8 cellular contexts compared by ENCODE assay signal in the genomic region with DNA sequence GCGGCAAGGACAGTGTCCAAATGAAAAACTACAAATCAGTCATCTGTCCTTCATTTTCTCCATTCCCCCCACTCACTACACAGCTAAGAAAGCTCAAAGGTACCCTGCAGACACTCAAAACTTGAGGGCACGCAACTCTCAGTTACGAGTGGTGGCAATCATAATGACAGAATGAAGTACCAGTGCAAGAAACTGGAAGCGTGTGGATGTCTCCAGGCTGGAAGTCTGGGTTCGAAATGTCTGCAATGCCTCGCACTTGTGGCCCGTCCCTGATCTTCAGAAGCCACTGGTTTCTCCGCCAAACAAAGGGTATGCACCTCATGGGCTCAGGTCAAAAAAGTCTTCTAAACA. TPM values are rescaled to one million over a fixed set of nuclear protein-coding genes. Genes with fewer than 3 reads are reported as not detected.
DNase-seq lines count a peak whose midpoint lies in the region; ATAC-seq and TF ChIP-seq lines count a peak whose summit lies in the region.

No MANE protein-coding gene starts in this region.

- no peak for ATAC-seq in natural killer cell treated with Interleukin-12 subunit alpha and Interleukin-12 subunit beta and Interleukin-15 and Interleukin-18, amount 100 ng/mL, for 72 hours

- peak overlapping the region; percentile 91 for H3K4me3 Mint-ChIP-seq in natural killer cell treated with Interleukin-12 subunit alpha and Interleukin-12 subunit beta and Interleukin-15 and Interleukin-18, amount 100 ng/mL, for 72 hours

- H3K9me3 ChIP-seq in BLaER1 (no peaks in the 10 kb centered on the region), HUES64 (ENCODE audit: insufficient read depth, low read depth, low read length) (no peaks in the 10 kb centered on the region), colonic mucosa (no peaks in the 10 kb centered on the region)

- no peaks in the 10 kb centered on the region for H3K27me3 ChIP-seq in BLaER1
- no peaks in the 10 kb centered on the region for H3K27me3 ChIP-seq in HUES64 (ENCODE audit: insufficient read depth, low read length)
- H3K27me3 ChIP-seq in colonic mucosa, result no peaks in the 10 kb centered on the region

- H4K20me1 ChIP-seq in BLaER1, result no peaks in the 10 kb centered on the region

- H3K4me2 ChIP-seq in BLaER1, result peak overlapping the region; percentile 84

- no peaks in the 10 kb centered on the region for H3K9me3 Mint-ChIP-seq in natural killer cell treated with Interleukin-12 subunit alpha and Interleukin-12 subunit beta and Interleukin-15 and Interleukin-18, amount 100 ng/mL, for 72 hours

- H3K9ac ChIP-seq in BLaER1 (peak overlapping the region; percentile 85), HUES64 (ENCODE audit: low read depth, low read length) (peak overlapping the region; percentile 98), colonic mucosa (ENCODE audit: low read depth in 2 of 2, low read length in 2 of 2) (peak overlapping the region; percentile 60 to 91)

- intact Hi-C loops in colonic mucosa (cut with DNase I), result no loop called here

- peaks cover 9 to 12% of the 10 kb centered on the region in 2 donors for H3K4me1 Mint-ChIP-seq in natural killer cell treated with Interleukin-12 subunit alpha and Interleukin-12 subunit beta and Interleukin-15 and Interleukin-18, amount 100 ng/mL, for 72 hours (ENCODE audit: low read depth in 2 of 2)

- H3K27ac ChIP-seq in BLaER1 (peak overlapping the region; percentile 87; the same call in 1 of the 2 replicates), HUES64 (ENCODE audit: low read depth, low read length) (peak overlapping the region; percentile 99), colonic mucosa (peak overlapping the region; percentile 54)

- H3K27ac Mint-ChIP-seq in natural killer cell treated with Interleukin-12 subunit alpha and Interleukin-12 subunit beta and Interleukin-15 and Interleukin-18, amount 100 ng/mL, for 72 hours, result peak overlapping the region; percentile 91 to 92

- H3K36me3 ChIP-seq in BLaER1 (peaks cover 20% of the 10 kb centered on the region), HUES64 (ENCODE audit: insufficient read depth, low read length) (peaks cover 24% of the 10 kb centered on the region), colonic mucosa (no peaks in the 10 kb centered on the region)

- 27% methylated on average over 8 of the region's 8 CpGs for WGBS in HUES64

- no peaks in the 10 kb centered on the region for H3K36me3 Mint-ChIP-seq in natural killer cell treated with Interleukin-12 subunit alpha and Interleukin-12 subunit beta and Interleukin-15 and Interleukin-18, amount 100 ng/mL, for 72 hours

- TF ChIP-seq CTCF in colonic mucosa (IDR thresholded peaks at IDR 0.05), result no peak

- peaks cover 20% of the 10 kb centered on the region for H3K4me1 ChIP-seq in BLaER1
- no peaks in the 10 kb centered on the region for H3K4me1 ChIP-seq in HUES64 (ENCODE audit: insufficient read depth, low read length)
- no peaks in the 10 kb centered on the region for H3K4me1 ChIP-seq in colonic mucosa

- DNase-seq in colonic mucosa (no peak), RPMI8226 (no peak), NCI-H510A (lab: John Stamatoyannopoulos, UW) (no peak), pons (ENCODE audit: low spot score) (no peak)
- no peak for DNase-seq in natural killer cell treated with Interleukin-12 subunit alpha and Interleukin-12 subunit beta and Interleukin-15 and Interleukin-18, amount 100 ng/mL, for 72 hours (ENCODE audit: low spot score)
- DNase-seq in activated CD4-positive, alpha-beta T cell treated with anti-CD3 and anti-CD28 coated beads for 4 hours, result no peak

- H3K4me3 ChIP-seq in BLaER1 (peak overlapping the region; percentile 85), HUES64 (ENCODE audit: low read length) (peak overlapping the region; percentile 97), colonic mucosa (peak overlapping the region; percentile 78)

- H3K27me3 Mint-ChIP-seq in natural killer cell treated with Interleukin-12 subunit alpha and Interleukin-12 subunit beta and Interleukin-15 and Interleukin-18, amount 100 ng/mL, for 72 hours, result no peaks in the 10 kb centered on the region

RNA-seq across cellular contexts. Expression of gene CENPH, which starts 0.6 kb away (rescaled TPM):
- polyA plus RNA-seq in HUES64 (2013, experiment 1 of 2), result 77.2 TPM
- polyA plus RNA-seq in HUES64 (2013, experiment 2 of 2), result 107 TPM
- 10 to 100 TPM in 1 of 2 donors, 1 to 10 TPM in 1; 5.9 to 13.9 TPM for total RNA-seq in colonic mucosa
- total RNA-seq in natural killer cell treated with Interleukin-12 subunit alpha and Interleukin-12 subunit beta and Interleukin-15 and Interleukin-18, amount 100 ng/mL, for 72 hours, result 10 to 100 TPM; 17.1 to 34.9 TPM

RNA-seq across cellular contexts. Expression of gene CCNB1, which starts 21.8 kb away (rescaled TPM):
- polyA plus RNA-seq in HUES64 (2013, experiment 1 of 2), result 250 TPM
- 280 TPM for polyA plus RNA-seq in HUES64 (2013, experiment 2 of 2)
- total RNA-seq in colonic mucosa, result 100 to 1,000 TPM in 1 of 2 donors, 10 to 100 TPM in 1; 43.1 to 189 TPM
- total RNA-seq in natural killer cell treated with Interleukin-12 subunit alpha and Interleukin-12 subunit beta and Interleukin-15 and Interleukin-18, amount 100 ng/mL, for 72 hours, result 100 to 1,000 TPM; 114 to 163 TPM

RNA-seq across cellular contexts. Expression of gene CDK7, which starts 45.9 kb away (rescaled TPM):
- 39.2 TPM for polyA plus RNA-seq in HUES64 (2013, experiment 1 of 2)
- 39.9 TPM for polyA plus RNA-seq in HUES64 (2013, experiment 2 of 2)
- 10 to 100 TPM; 21.9 to 35.4 TPM for total RNA-seq in colonic mucosa
- 10 to 100 TPM; 37.9 to 57.5 TPM for total RNA-seq in natural killer cell treated with Interleukin-12 subunit alpha and Interleukin-12 subunit beta and Interleukin-15 and Interleukin-18, amount 100 ng/mL, for 72 hours
